ENCODE assay signal across 8 cellular contexts in genomic region chr16:2047330-2048115, GRCh38. TPM values are rescaled to one million over a fixed set of nuclear protein-coding genes. Genes with fewer than 3 reads are reported as not detected.
A peak's percentile ranks its signal among the peaks of the same experiment; 100 is the strongest.
DNase-seq lines count a peak whose midpoint lies in the region; ATAC-seq and TF ChIP-seq lines count a peak whose summit lies in the region.

Gene NTHL1, minus strand, starts transcription at chr16:2047834. Its CDS starts 11 bp downstream, at chr16:2047823.
Gene TSC2, plus strand, starts transcription at chr16:2047985. Its CDS starts 631 bp downstream, at chr16:2048616.

- peaks cover 2% of the 10 kb centered on the region for H3K36me3 Mint-ChIP-seq in activated T-cell treated with anti-CD3 and anti-CD28 coated beads, Interleukin-2, amount 50 U/mL, for 4 hours (ENCODE audit: insufficient read depth)

- intact Hi-C loops in esophagus muscularis mucosa (cut with DNase I): no loop called here

- peak within 1 kb of the TSS; percentile 79 to 81 (median 80) for H3K27ac ChIP-seq in esophagus muscularis mucosa (replicated peaks in 1 of 4)

- no peak for TF ChIP-seq POLR2A in esophagus muscularis mucosa (IDR thresholded peaks at IDR 0.05; ENCODE audit: low read depth)

- H3K36me3 ChIP-seq in esophagus muscularis mucosa: peaks cover 0 to 42% (median 27%) of the 10 kb centered on the region in 4 donors

- H3K4me1 Mint-ChIP-seq in activated T-cell treated with anti-CD3 and anti-CD28 coated beads, Interleukin-2, amount 50 U/mL, for 4 hours (ENCODE audit: low read depth): peaks cover 16% of the 10 kb centered on the region

- H3K4me3 ChIP-seq in esophagus muscularis mucosa: peak within 1 kb of the TSS; percentile 74 to 92 (median 88)

- H3K27me3 ChIP-seq in esophagus muscularis mucosa: no peaks in the 10 kb centered on the region

- TF ChIP-seq RAD21 in Ishikawa (IDR thresholded peaks at IDR 0.05; ENCODE audit: low read depth): peak; percentile 39; the same call in 1 of the 2 replicates

- no peaks in the 10 kb centered on the region for H3K27me3 Mint-ChIP-seq in activated T-cell treated with anti-CD3 and anti-CD28 coated beads, Interleukin-2, amount 50 U/mL, for 4 hours (ENCODE audit: low read depth)

- H3K4me1 ChIP-seq in esophagus muscularis mucosa: peaks cover 50 to 62% (median 57%) of the 10 kb centered on the region in 4 donors

- 0% methylated on average over 26 of the region's 81 CpGs for WGBS in esophagus muscularis mucosa

- peak; percentile 75 for ATAC-seq in GM21576 (IDR thresholded peaks at IDR 0.05; ENCODE audit: unreplicated experiment)
- peak; percentile 95 to 97 for ATAC-seq in activated T-cell treated with anti-CD3 and anti-CD28 coated beads, Interleukin-2, amount 50 U/mL, for 4 hours

- TF ChIP-seq EP300 in Ishikawa (IDR thresholded peaks at IDR 0.05; ENCODE audit: borderline replicate concordance): 0 out of 2 replicates have a peak, but pooled peaks have one; percentile 5
- TF ChIP-seq EP300 in esophagus muscularis mucosa (IDR thresholded peaks at IDR 0.05): no peak

- H3K9me3 Mint-ChIP-seq in activated T-cell treated with anti-CD3 and anti-CD28 coated beads, Interleukin-2, amount 50 U/mL, for 4 hours: no peaks in the 10 kb centered on the region

- peak; percentile 34 to 61 (median 48) for TF ChIP-seq CTCF in esophagus muscularis mucosa (IDR thresholded peaks at IDR 0.05)

- H3K4me3 Mint-ChIP-seq in activated T-cell treated with anti-CD3 and anti-CD28 coated beads, Interleukin-2, amount 50 U/mL, for 4 hours: peak within 1 kb of the TSS; percentile 91

- no peaks in the 10 kb centered on the region for H3K9me3 ChIP-seq in esophagus muscularis mucosa

- DNase-seq in DMS53 treated with DMSO at 0.1 percent for 48 hours (lab: John Stamatoyannopoulos, UW; ENCODE audit: unreplicated experiment): peak; percentile 84
- DNase-seq in activated T-cell treated with anti-CD3 and anti-CD28 coated beads, Interleukin-2, amount 50 U/mL, for 4 hours: peak; percentile 89
- DNase-seq in esophagus muscularis mucosa (ENCODE audit: extremely low spot score): peak; percentile 99
- DNase-seq in myocyte (ENCODE audit: low read depth): peak; percentile 95
- DNase-seq in stimulated activated CD8-positive, alpha-beta memory T cell treated with anti-CD3 and anti-CD28 coated beads, Interleukin-7, amount 100 ng/mL, for 48 hours (ENCODE audit: extremely low read depth in 1 of 2, low read depth in 1 of 2): peak; percentile 93 to 94

TF ChIP-seq in Ishikawa, 13 proteins besides CTCF, POLR2A, EP300 and RAD21 (continues in another document):
- TF ChIP-seq, protein P1, sequence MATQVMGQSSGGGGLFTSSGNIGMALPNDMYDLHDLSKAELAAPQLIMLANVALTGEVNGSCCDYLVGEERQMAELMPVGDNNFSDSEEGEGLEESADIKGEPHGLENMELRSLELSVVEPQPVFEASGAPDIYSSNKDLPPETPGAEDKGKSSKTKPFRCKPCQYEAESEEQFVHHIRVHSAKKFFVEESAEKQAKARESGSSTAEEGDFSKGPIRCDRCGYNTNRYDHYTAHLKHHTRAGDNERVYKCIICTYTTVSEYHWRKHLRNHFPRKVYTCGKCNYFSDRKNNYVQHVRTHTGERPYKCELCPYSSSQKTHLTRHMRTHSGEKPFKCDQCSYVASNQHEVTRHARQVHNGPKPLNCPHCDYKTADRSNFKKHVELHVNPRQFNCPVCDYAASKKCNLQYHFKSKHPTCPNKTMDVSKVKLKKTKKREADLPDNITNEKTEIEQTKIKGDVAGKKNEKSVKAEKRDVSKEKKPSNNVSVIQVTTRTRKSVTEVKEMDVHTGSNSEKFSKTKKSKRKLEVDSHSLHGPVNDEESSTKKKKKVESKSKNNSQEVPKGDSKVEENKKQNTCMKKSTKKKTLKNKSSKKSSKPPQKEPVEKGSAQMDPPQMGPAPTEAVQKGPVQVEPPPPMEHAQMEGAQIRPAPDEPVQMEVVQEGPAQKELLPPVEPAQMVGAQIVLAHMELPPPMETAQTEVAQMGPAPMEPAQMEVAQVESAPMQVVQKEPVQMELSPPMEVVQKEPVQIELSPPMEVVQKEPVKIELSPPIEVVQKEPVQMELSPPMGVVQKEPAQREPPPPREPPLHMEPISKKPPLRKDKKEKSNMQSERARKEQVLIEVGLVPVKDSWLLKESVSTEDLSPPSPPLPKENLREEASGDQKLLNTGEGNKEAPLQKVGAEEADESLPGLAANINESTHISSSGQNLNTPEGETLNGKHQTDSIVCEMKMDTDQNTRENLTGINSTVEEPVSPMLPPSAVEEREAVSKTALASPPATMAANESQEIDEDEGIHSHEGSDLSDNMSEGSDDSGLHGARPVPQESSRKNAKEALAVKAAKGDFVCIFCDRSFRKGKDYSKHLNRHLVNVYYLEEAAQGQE (IDR thresholded peaks at IDR 0.05; ENCODE audit: low read depth): no peak
- peak; percentile 84 for TF ChIP-seq EGR1 (IDR thresholded peaks at IDR 0.05)
- peak; percentile 41 for TF ChIP-seq NFIC (IDR thresholded peaks at IDR 0.05)
- TF ChIP-seq USF1 (IDR thresholded peaks at IDR 0.05): peak; percentile 100
- peak; percentile 47; the same call in 1 of the 2 replicates for TF ChIP-seq CREB1 (IDR thresholded peaks at IDR 0.05; ENCODE audit: low read depth)
- TF ChIP-seq ZBTB7A (IDR thresholded peaks at IDR 0.05; ENCODE audit: low read depth): no peak
- no peak for TF ChIP-seq FOXM1 (IDR thresholded peaks at IDR 0.05; ENCODE audit: borderline replicate concordance, low read depth)
- peak; percentile 92 for TF ChIP-seq YY1 (IDR thresholded peaks at IDR 0.05; ENCODE audit: low read depth)
- peak; percentile 58; the same call in 1 of the 2 replicates for TF ChIP-seq MAX (IDR thresholded peaks at IDR 0.05)

TF ChIP-seq in PFSK-1, 5 proteins besides CTCF, POLR2A, EP300 and RAD21:
- TF ChIP-seq TAF1 (IDR thresholded peaks at IDR 0.05; ENCODE audit: borderline replicate concordance, insufficient read depth, low read length): no peak
- TF ChIP-seq, protein P1 (IDR thresholded peaks at IDR 0.05; ENCODE audit: insufficient read depth in 1 of 2, low read depth in 2 of 2, low read length in 2 of 2): no peak
- peak; percentile 77 for TF ChIP-seq FOXP2 (optimal IDR thresholded peaks at IDR 0.05; ENCODE audit: borderline replicate concordance, extremely low read depth, extremely low read length, insufficient read depth)
- peak; percentile 83; the same call in 1 of the 2 replicates for TF ChIP-seq SIN3A (IDR thresholded peaks at IDR 0.05; ENCODE audit: borderline replicate concordance, insufficient read depth, low read length)
- TF ChIP-seq POLR2AphosphoS5 (IDR thresholded peaks at IDR 0.05; ENCODE audit: low read depth, low read length): peak; percentile 73
TF ChIP-seq in PFSK-1: peak in this region for 3.

RNA-seq across cellular contexts. Expression of gene NTHL1, which starts in this region (rescaled TPM):
- polyA plus RNA-seq in PFSK-1 (2012; ENCODE audit: insufficient read length, low read depth): 61.0 TPM
- 10 to 100 TPM; 30.5 to 43.5 (median 34.8) TPM for total RNA-seq in activated T-cell treated with anti-CD3 and anti-CD28 coated beads, Interleukin-2, amount 50 U/mL, for 4 hours
- total RNA-seq in esophagus muscularis mucosa (10 to 100 TPM; 11.8 to 25.2 (median 18.9) TPM), myocyte (17.3 and 25.7 TPM in 2 replicates)
- 15.4 TPM for polyA plus RNA-seq in myocyte (2012)

RNA-seq across cellular contexts. Expression of gene TSC2, which starts in this region (rescaled TPM):
- polyA plus RNA-seq in PFSK-1 (2012; ENCODE audit: insufficient read length, low read depth): 71.4 TPM
- total RNA-seq in activated T-cell treated with anti-CD3 and anti-CD28 coated beads, Interleukin-2, amount 50 U/mL, for 4 hours: 10 to 100 TPM; 87.6 to 98.0 (median 94.5) TPM
- total RNA-seq in esophagus muscularis mucosa (10 to 100 TPM; 41.3 to 71.7 (median 52.0) TPM), myocyte (49.6 and 81.9 TPM in 2 replicates)
- polyA plus RNA-seq in myocyte (2012): 88.1 TPM

Comparison
In these comparisons a context has a peak if more than half of its experiments do, and no peak if none do; other contexts are left out.
1. Peak in every context shown above with its lines: DNase-seq, ATAC-seq, H3K4me3 ChIP-seq and H3K27ac ChIP-seq.